Comparison of ENCODE assay signal across 21 cellular contexts in genomic region chr13:59873309-59873708, GRCh38.
"Had no signal": no experiment of that assay in that cellular context is flagged by ENCODE, and none has a peak within 500 bp of the region (broad histone marks: within the 10 kb centered on the region; RNA-seq: fewer than 3 reads in every experiment).

No MANE protein-coding gene starts in this region.

- H3K27ac ChIP-seq: coronary artery, lower lobe of right lung, ovary, psoas muscle, sigmoid colon, stomach had no signal

- H3K27me3 ChIP-seq: ovary, sigmoid colon, stomach, tibial artery had no signal

- DNase-seq: dermis blood vessel endothelial cell; effector memory CD8-positive, alpha-beta T cell; left ventricle myocardium superior; lower lobe of right lung; midbrain; naive thymus-derived CD8-positive, alpha-beta T cell; nephron progenitor cell; nucleus accumbens; ovary; psoas muscle; sigmoid colon; stimulated activated CD4-positive, alpha-beta T cell treated with anti-CD3 and anti-CD28 coated beads, Interleukin-2, amount 100 ng/mL, for 24 hours; stimulated activated CD4-positive, alpha-beta T cell treated with anti-CD3 and anti-CD28 coated beads, Interleukin-4, amount 100 ng/mL, for 24 hours; stimulated activated naive CD4-positive, alpha-beta T cell treated with Interleukin-2 at 50 U/mL for 16 hours; stomach; tibial artery had no signal

- H3K27me3 Mint-ChIP-seq: effector memory CD8-positive, alpha-beta T cell; memory B cell had no signal

- ATAC-seq: effector memory CD8-positive, alpha-beta T cell; left ventricle myocardium superior; lower lobe of right lung; naive thymus-derived CD8-positive, alpha-beta T cell; psoas muscle; right cardiac atrium; stimulated activated effector memory CD8-positive, alpha-beta T cell treated with anti-CD3 and anti-CD28 coated beads, Interleukin-12 subunit alpha, Interleukin-12 subunit beta, amount 100 ng/mL, for 72 hours had no signal

- H3K36me3 Mint-ChIP-seq: memory B cell; naive thymus-derived CD8-positive, alpha-beta T cell; stimulated activated effector memory CD8-positive, alpha-beta T cell treated with anti-CD3 and anti-CD28 coated beads, Interleukin-12 subunit alpha, Interleukin-12 subunit beta, amount 100 ng/mL, for 72 hours had no signal

- H3K4me1 Mint-ChIP-seq: memory B cell; naive thymus-derived CD8-positive, alpha-beta T cell; nephron progenitor cell; stimulated activated effector memory CD8-positive, alpha-beta T cell treated with anti-CD3 and anti-CD28 coated beads, Interleukin-12 subunit alpha, Interleukin-12 subunit beta, amount 100 ng/mL, for 72 hours had no signal

- H3K9me3 ChIP-seq: lower lobe of right lung, ovary, psoas muscle, sigmoid colon, stomach, tibial artery had no signal

- H3K27ac Mint-ChIP-seq: effector memory CD8-positive, alpha-beta T cell; memory B cell; naive thymus-derived CD8-positive, alpha-beta T cell; nephron progenitor cell; stimulated activated effector memory CD8-positive, alpha-beta T cell treated with anti-CD3 and anti-CD28 coated beads, Interleukin-12 subunit alpha, Interleukin-12 subunit beta, amount 100 ng/mL, for 72 hours; type B pancreatic cell had no signal

- H3K4me3 ChIP-seq: coronary artery, lower lobe of right lung, ovary, psoas muscle, sigmoid colon, stomach, tibial artery had no signal

- H3K9me3 Mint-ChIP-seq: effector memory CD8-positive, alpha-beta T cell; memory B cell; naive thymus-derived CD8-positive, alpha-beta T cell; nephron progenitor cell; stimulated activated effector memory CD8-positive, alpha-beta T cell treated with anti-CD3 and anti-CD28 coated beads, Interleukin-12 subunit alpha, Interleukin-12 subunit beta, amount 100 ng/mL, for 72 hours; type B pancreatic cell had no signal

- H3K4me1 ChIP-seq: lower lobe of right lung, psoas muscle, sigmoid colon, stomach had no signal

- H3K4me3 Mint-ChIP-seq: effector memory CD8-positive, alpha-beta T cell; memory B cell; naive thymus-derived CD8-positive, alpha-beta T cell; nephron progenitor cell; stimulated activated effector memory CD8-positive, alpha-beta T cell treated with anti-CD3 and anti-CD28 coated beads, Interleukin-12 subunit alpha, Interleukin-12 subunit beta, amount 100 ng/mL, for 72 hours; type B pancreatic cell had no signal

- H3K36me3 ChIP-seq: lower lobe of right lung, ovary, sigmoid colon, stomach, tibial artery had no signal
